Comparison of ENCODE assay signal across 8 cellular contexts in genomic region chr11:64305691-64306562, GRCh38. TPM values are rescaled to one million over a fixed set of nuclear protein-coding genes. Genes with fewer than 3 reads are reported as not detected.
DNase-seq lines count a peak whose midpoint lies in the region; ATAC-seq and TF ChIP-seq lines count a peak whose summit lies in the region.

No MANE protein-coding gene starts in this region.

- H3K4me3 ChIP-seq in HUES64 (ENCODE audit: low read length) (peak overlapping the region; percentile 80), heart right ventricle (peak overlapping the region; percentile 63 to 93 (median 76))

- ATAC-seq in GM19395 (IDR thresholded peaks at IDR 0.05; ENCODE audit: unreplicated experiment): peak; percentile 29
- ATAC-seq in heart right ventricle: peak; percentile 0 to 31 (median 12)

- TF ChIP-seq CTCF in C4-2B (conservative IDR thresholded peaks at IDR 0.05): peak; percentile 66
- TF ChIP-seq CTCF in heart right ventricle (IDR thresholded peaks at IDR 0.05): peak in 8 of 9 donors; percentile 12 to 61 (median 47)

- H3K27ac ChIP-seq in C4-2B: peak overlapping the region; percentile 89
- peak overlapping the region; percentile 85; the same call in 1 of the 2 replicates for H3K27ac ChIP-seq in HUES64 (ENCODE audit: low read depth, low read length)
- peak overlapping the region; percentile 80 to 98 (median 94) for H3K27ac ChIP-seq in heart right ventricle

- H3K4me1 ChIP-seq in HUES64 (ENCODE audit: insufficient read depth, low read length): peaks cover 7% of the 10 kb centered on the region; the same call in 1 of the 2 replicates
- peaks cover 9 to 45% (median 30%) of the 10 kb centered on the region in 9 donors for H3K4me1 ChIP-seq in heart right ventricle

- DNase-seq in SK-N-DZ (ENCODE audit: low spot score): peak; percentile 82
- DNase-seq in activated naive CD4-positive, alpha-beta T cell treated with anti-CD3 and anti-CD28 coated beads, Interleukin-2, amount 50 U/mL, for 16 hours: peak; percentile 73
- peak; percentile 73 to 75 for DNase-seq in heart right ventricle
- peak; percentile 63 for DNase-seq in putamen (ENCODE audit: low spot score)
- no peak for DNase-seq in GOT3 (lab: John Stamatoyannopoulos, UW)

- intact Hi-C loops in heart right ventricle (cut with DNase I): loop anchor here in 2 of 10 donors (1.0 to 2.0 kb wide), 4 partner anchors 11 to 59 kb away; partner anchors contain the start of genes BAD (in 2 of the 2), GPR137 (in 2 of the 2), PPP1R14B (in 1 of the 2) and TRMT112 (in 1 of the 2)

- peaks cover 6% of the 10 kb centered on the region; the same call in 1 of the 2 replicates for H3K36me3 ChIP-seq in HUES64 (ENCODE audit: insufficient read depth, low read length)
- H3K36me3 ChIP-seq in heart right ventricle: peaks cover 0 to 20% (median 0%) of the 10 kb centered on the region in 9 donors

- H3K27me3 ChIP-seq in HUES64 (ENCODE audit: insufficient read depth, low read length) (peaks cover 11% of the 10 kb centered on the region), heart right ventricle (peaks cover 0 to 12% (median 7%) of the 10 kb centered on the region in 7 donors)

- WGBS in HUES64: under 1% methylated on average over 71 of the region's 71 CpGs
- WGBS in heart right ventricle, 2 donors: 1% methylated on average over 54 to 68 of the region's 71 CpGs

- H3K9ac ChIP-seq in HUES64 (ENCODE audit: low read depth, low read length): peak overlapping the region; percentile 75

- H3K9me3 ChIP-seq in HUES64 (ENCODE audit: insufficient read depth, low read depth, low read length): no peaks in the 10 kb centered on the region
- H3K9me3 ChIP-seq in heart right ventricle: no peaks in the 10 kb centered on the region

RNA-seq across cellular contexts. Expression of gene ESRRA, which starts 0.6 kb away (rescaled TPM):
- 21.4 TPM for polyA plus RNA-seq in HUES64 (2013, experiment 1 of 2)
- polyA plus RNA-seq in HUES64 (2013, experiment 2 of 2): 17.6 TPM
- 23.4 and 50.2 TPM in 2 replicates for polyA plus RNA-seq in SK-N-DZ (2014; cell fraction: cytosol; rRNA removed)
- 37.5 and 48.3 TPM in 2 replicates for polyA plus RNA-seq in SK-N-DZ (2014; cell fraction: nucleus; rRNA removed)
- 100 to 1,000 TPM; 115 to 225 (median 132) TPM for total RNA-seq in heart right ventricle
- 100 to 1,000 TPM; 180 TPM for polyA plus RNA-seq in heart right ventricle

RNA-seq across cellular contexts. Expression of gene CATSPERZ, which starts 5.8 kb away (rescaled TPM):
- not detected for polyA plus RNA-seq in HUES64 (2013, experiment 1 of 2)
- 0.44 TPM for polyA plus RNA-seq in HUES64 (2013, experiment 2 of 2)
- not detected in 2 replicates for polyA plus RNA-seq in SK-N-DZ (2014; cell fraction: cytosol; rRNA removed)
- polyA plus RNA-seq in SK-N-DZ (2014; cell fraction: nucleus; rRNA removed): 0.50 TPM in 1 of 2 replicates, not detected in the other
- total RNA-seq in heart right ventricle: not detected
- under 1 TPM in 1 of 2 donors, not detected in 1; 0.10 TPM for polyA plus RNA-seq in heart right ventricle

RNA-seq across cellular contexts. Expression of gene TRMT112, which starts 11.4 kb away (rescaled TPM):
- polyA plus RNA-seq in HUES64 (2013, experiment 1 of 2): 232 TPM
- 226 TPM for polyA plus RNA-seq in HUES64 (2013, experiment 2 of 2)
- 648 and 693 TPM in 2 replicates for polyA plus RNA-seq in SK-N-DZ (2014; cell fraction: cytosol; rRNA removed)
- polyA plus RNA-seq in SK-N-DZ (2014; cell fraction: nucleus; rRNA removed): 332 and 431 TPM in 2 replicates
- total RNA-seq in heart right ventricle: 100 to 1,000 TPM in 2 of 10 donors, 10 to 100 TPM in 8; 68.7 to 121 (median 90.2) TPM
- 100 to 1,000 TPM; 182 to 208 TPM for polyA plus RNA-seq in heart right ventricle

RNA-seq across cellular contexts. Expression of gene PRDX5, which starts 12.0 kb away (rescaled TPM):
- 174 TPM for polyA plus RNA-seq in HUES64 (2013, experiment 1 of 2)
- 178 TPM for polyA plus RNA-seq in HUES64 (2013, experiment 2 of 2)
- polyA plus RNA-seq in SK-N-DZ (2014; cell fraction: cytosol; rRNA removed): 281 and 367 TPM in 2 replicates
- polyA plus RNA-seq in SK-N-DZ (2014; cell fraction: nucleus; rRNA removed): 167 and 242 TPM in 2 replicates
- 100 to 1,000 TPM; 264 to 395 (median 288) TPM for total RNA-seq in heart right ventricle
- polyA plus RNA-seq in heart right ventricle: 100 to 1,000 TPM; 486 to 750 TPM

RNA-seq across cellular contexts. Expression of gene KCNK4, which starts 14.8 kb away (rescaled TPM):
- polyA plus RNA-seq in HUES64 (2013, experiment 1 of 2): not detected
- not detected for polyA plus RNA-seq in HUES64 (2013, experiment 2 of 2)
- not detected in 2 replicates for polyA plus RNA-seq in SK-N-DZ (2014; cell fraction: cytosol; rRNA removed)
- 0.91 and 1.3 TPM in 2 replicates for polyA plus RNA-seq in SK-N-DZ (2014; cell fraction: nucleus; rRNA removed)
- not detected for total RNA-seq in heart right ventricle
- polyA plus RNA-seq in heart right ventricle: not detected
